10 cellular contexts compared by ENCODE assay signal in genomic region chr9:2181794-2182193, GRCh38.
A peak's percentile ranks its signal among the peaks of the same experiment; 100 is the strongest.
DNase-seq lines count a peak whose midpoint lies in the region; ATAC-seq and TF ChIP-seq lines count a peak whose summit lies in the region.
"Had no signal": no experiment of that assay in that cellular context is flagged by ENCODE, and none has a peak within 500 bp of the region (broad histone marks: within the 10 kb centered on the region; RNA-seq: fewer than 3 reads in every experiment).

No MANE protein-coding gene starts in this region.

- peaks cover 34% of the 10 kb centered on the region for H3K4me1 ChIP-seq in HUES64 (ENCODE audit: insufficient read depth, low read length)
- H3K4me1 ChIP-seq in CD8-positive, alpha-beta memory T cell (ENCODE audit: insufficient read depth, low read length): no peaks in the 10 kb centered on the region

- no peak for ATAC-seq in GM18505 (IDR thresholded peaks at IDR 0.05; ENCODE audit: unreplicated experiment)
- ATAC-seq in GM18511 (IDR thresholded peaks at IDR 0.05; ENCODE audit: unreplicated experiment): no peak
- no peak for ATAC-seq in T-helper 17 cell

- 27% methylated on average over 7 of the region's 7 CpGs for WGBS in HUES64

- no peak overlapping the region for H3K4me3 ChIP-seq in HUES64 (ENCODE audit: low read length)
- H3K4me3 ChIP-seq in choroid plexus epithelial cell (ENCODE audit: low read depth, low read length): no peak overlapping the region
- H3K4me3 ChIP-seq in CD8-positive, alpha-beta memory T cell (ENCODE audit: low read length): no peak overlapping the region
- H3K4me3 ChIP-seq: SK-N-MC had no signal

- H3K9me3 ChIP-seq in HUES64 (ENCODE audit: insufficient read depth, low read depth, low read length): no peaks in the 10 kb centered on the region
- H3K9me3 ChIP-seq in T-helper 17 cell (ENCODE audit: control insufficient read depth, low read length, poor library complexity, severe bottlenecking): no peaks in the 10 kb centered on the region
- H3K9me3 ChIP-seq in CD8-positive, alpha-beta memory T cell (ENCODE audit: low read length): no peaks in the 10 kb centered on the region

- H3K36me3 Mint-ChIP-seq in T-helper 17 cell (ENCODE audit: low read depth): peaks cover 17% of the 10 kb centered on the region
- peaks cover 15 to 70% (median 20%) of the 10 kb centered on the region in 3 donors for H3K36me3 Mint-ChIP-seq in CD8-positive, alpha-beta memory T cell

- no peaks in the 10 kb centered on the region for H3K27me3 ChIP-seq in HUES64 (ENCODE audit: insufficient read depth, low read length)
- H3K27me3 ChIP-seq in CD8-positive, alpha-beta memory T cell (ENCODE audit: insufficient read depth, low read length, poor library complexity, severe bottlenecking): no peaks in the 10 kb centered on the region

- TF ChIP-seq POLR2A in GM18505 (IDR thresholded peaks at IDR 0.05; ENCODE audit: borderline replicate concordance, extremely low read depth, insufficient read depth, insufficient read length): no peak

- H3K9me3 Mint-ChIP-seq in CD8-positive, alpha-beta memory T cell: no peaks in the 10 kb centered on the region
- H3K9me3 Mint-ChIP-seq: memory B cell had no signal

- H3K27me3 Mint-ChIP-seq in T-helper 17 cell: no peaks in the 10 kb centered on the region
- no peaks in the 10 kb centered on the region for H3K27me3 Mint-ChIP-seq in CD8-positive, alpha-beta memory T cell
- H3K27me3 Mint-ChIP-seq: memory B cell had no signal

- no peaks in the 10 kb centered on the region for H3K36me3 ChIP-seq in HUES64 (ENCODE audit: insufficient read depth, low read length)
- H3K36me3 ChIP-seq in CD8-positive, alpha-beta memory T cell (ENCODE audit: insufficient read depth, low read length): peaks cover 32% of the 10 kb centered on the region

- peak; percentile 23 for DNase-seq in EL
- peak; percentile 43 for DNase-seq in choroid plexus epithelial cell (ENCODE audit: low read depth)
- DNase-seq in midbrain (lab: John Stamatoyannopoulos, UW): peak; percentile 26
- DNase-seq in T-helper 17 cell: no peak
- no peak for DNase-seq in CD8-positive, alpha-beta memory T cell

- CTCF ChIA-PET in CD8-positive, alpha-beta memory T cell (lab: Charles Lee): interaction anchor here (0.8 kb wide), 1 partner anchor 35 kb away, joined by 3 read pairs; no protein-coding TSS in a partner anchor

- POLR2A ChIA-PET in CD8-positive, alpha-beta memory T cell (lab: Charles Lee): no interaction called here

- no peak overlapping the region for H3K27ac Mint-ChIP-seq in T-helper 17 cell
- H3K27ac Mint-ChIP-seq in CD8-positive, alpha-beta memory T cell: peak overlapping the region in 1 of 8 donors; percentile 50
- H3K27ac Mint-ChIP-seq: memory B cell had no signal

- H3K4me3 Mint-ChIP-seq in T-helper 17 cell: no peak overlapping the region
- H3K4me3 Mint-ChIP-seq in CD8-positive, alpha-beta memory T cell: no peak overlapping the region
- H3K4me3 Mint-ChIP-seq: memory B cell had no signal

- H3K4me1 Mint-ChIP-seq in T-helper 17 cell: peaks cover 13% of the 10 kb centered on the region
- H3K4me1 Mint-ChIP-seq in CD8-positive, alpha-beta memory T cell: peaks cover 15 to 23% (median 21%) of the 10 kb centered on the region in 3 donors
- H3K4me1 Mint-ChIP-seq: memory B cell had no signal

- TF ChIP-seq CTCF in choroid plexus epithelial cell (conservative IDR thresholded peaks at IDR 0.05; ENCODE audit: low read depth, low read length): peak; percentile 65

- H3K9ac ChIP-seq in HUES64 (ENCODE audit: low read depth, low read length): peak overlapping the region; percentile 28; the same call in 1 of the 2 replicates

- peak overlapping the region; percentile 78 for H3K27ac ChIP-seq in HUES64 (ENCODE audit: low read depth, low read length)
- H3K27ac ChIP-seq in CD8-positive, alpha-beta memory T cell (ENCODE audit: low read depth, low read length): no peak overlapping the region
- H3K27ac ChIP-seq: SK-N-MC had no signal

Comparison
In these comparisons a context has a peak if more than half of its experiments do, and no peak if none do; other contexts are left out.
1. DNase-seq: peak in EL (single experiment), choroid plexus epithelial cell (single experiment) and midbrain (single experiment); none in T-helper 17 cell (0 of 3) and CD8-positive, alpha-beta memory T cell (0 of 5).